25 cellular contexts compared by ENCODE assay signal in genomic region chr2:18959200-18959599, GRCh38.
"Had no signal": no experiment of that assay in that cellular context is flagged by ENCODE, and none has a peak within 500 bp of the region (broad histone marks: within the 10 kb centered on the region; RNA-seq: fewer than 3 reads in every experiment).

No MANE protein-coding gene starts in this region.

- H3K36me3 ChIP-seq: colonic mucosa, esophagus muscularis mucosa, esophagus squamous epithelium, gastrocnemius medialis, gastroesophageal sphincter, heart left ventricle, heart right ventricle had no signal

- DNase-seq: colonic mucosa; cortex of kidney; dermis blood vessel endothelial cell; dorsolateral prefrontal cortex; effector CD4-positive, alpha-beta T cell; effector CD8-positive, alpha-beta T cell; effector memory CD4-positive, alpha-beta T cell; effector memory CD8-positive, alpha-beta T cell; endodermal cell; erythroblast; esophagus squamous epithelium; foreskin fibroblast; foreskin keratinocyte; foreskin melanocyte; gastrocnemius medialis; glutamatergic neuron; head of caudate nucleus; heart left ventricle; heart right ventricle had no signal

- H3K27me3 Mint-ChIP-seq: dendritic cell treated with granulocyte-macrophage colony-stimulating factor and Interleukin-4, amounts not matched to agents 40 ng/mL and 50 ng/mL, for 4 days; effector memory CD8-positive, alpha-beta T cell had no signal

- H3K9me3 ChIP-seq: colonic mucosa, esophagus muscularis mucosa, esophagus squamous epithelium, gastrocnemius medialis had no signal

- ATAC-seq: effector memory CD8-positive, alpha-beta T cell; esophagus mucosa; foreskin keratinocyte; gastrocnemius medialis; gastroesophageal sphincter; heart left ventricle; heart right ventricle had no signal

- H3K27me3 ChIP-seq: colonic mucosa, dorsolateral prefrontal cortex, esophagus muscularis mucosa, esophagus squamous epithelium, foreskin keratinocyte, gastrocnemius medialis, gastroesophageal sphincter, heart left ventricle, heart right ventricle had no signal

- H3K9me3 Mint-ChIP-seq: effector memory CD8-positive, alpha-beta T cell; endodermal cell had no signal

- H3K4me3 ChIP-seq: colonic mucosa, coronary artery, dorsolateral prefrontal cortex, esophagus muscularis mucosa, esophagus squamous epithelium, gastrocnemius medialis, gastroesophageal sphincter, heart left ventricle, heart right ventricle had no signal

- H3K4me3 Mint-ChIP-seq: dendritic cell treated with granulocyte-macrophage colony-stimulating factor and Interleukin-4, amounts not matched to agents 40 ng/mL and 50 ng/mL, for 4 days; effector memory CD8-positive, alpha-beta T cell; endodermal cell had no signal

- H3K4me1 Mint-ChIP-seq: endodermal cell had no signal

- H3K27ac ChIP-seq: colonic mucosa, coronary artery, dorsolateral prefrontal cortex, esophagus muscularis mucosa, esophagus squamous epithelium, foreskin keratinocyte, gastrocnemius medialis, gastroesophageal sphincter, heart left ventricle, heart right ventricle had no signal

- FAIRE-seq: endothelial cell of umbilical vein had no signal

- H3K4me1 ChIP-seq: colonic mucosa, esophagus squamous epithelium, foreskin keratinocyte, gastrocnemius medialis, heart left ventricle, heart right ventricle had no signal

- H3K27ac Mint-ChIP-seq: dendritic cell treated with granulocyte-macrophage colony-stimulating factor and Interleukin-4, amounts not matched to agents 40 ng/mL and 50 ng/mL, for 4 days; effector memory CD8-positive, alpha-beta T cell; endodermal cell had no signal
